Comparison of ENCODE assay signal across 8 cellular contexts in genomic region chr2:26846881-26847662, GRCh38. TPM values are rescaled to one million over a fixed set of nuclear protein-coding genes. Genes with fewer than 3 reads are reported as not detected.
DNase-seq lines count a peak whose midpoint lies in the region; ATAC-seq and TF ChIP-seq lines count a peak whose summit lies in the region.

No MANE protein-coding gene starts in this region.

- peak; percentile 61 for DNase-seq in BE2C
- DNase-seq in naive B cell: peak; percentile 1
- DNase-seq in GDM1 (lab: John Stamatoyannopoulos, UW): no peak
- DNase-seq in NCI-H187 treated with DMSO at 0.1 percent for 48 hours (lab: John Stamatoyannopoulos, UW): no peak
- no peak for DNase-seq in ACHN

- H3K27me3 ChIP-seq in BE2C (peaks cover 13% of the 10 kb centered on the region), HUES6 (ENCODE audit: control insufficient read depth, insufficient read depth, low read length) (peaks cover 76% of the 10 kb centered on the region)

- peak overlapping the region; percentile 57 to 88 (median 77) for H3K4me3 Mint-ChIP-seq in naive B cell

- no peak for TF ChIP-seq CTCF in BE2C (IDR thresholded peaks at IDR 0.05; ENCODE audit: low read depth, low read length)

- peaks cover 10% of the 10 kb centered on the region for H3K4me1 ChIP-seq in BE2C
- peaks cover 3% of the 10 kb centered on the region; the same call in 1 of the 2 replicates for H3K4me1 ChIP-seq in HUES6 (ENCODE audit: control insufficient read depth, insufficient read depth, low read length)

- H3K36me3 ChIP-seq in BE2C (no peaks in the 10 kb centered on the region), HUES6 (ENCODE audit: control insufficient read depth, insufficient read depth, low read length) (no peaks in the 10 kb centered on the region)

- in situ Hi-C loops in ACHN (cut with HindIII; ENCODE audit: low pct_ligation_motif_present, low pct_unique_long_range_greater_than_20kb, low sequenced_read_pairs): no loop called here

- H3K9me3 ChIP-seq in BE2C: no peaks in the 10 kb centered on the region
- H3K9me3 ChIP-seq in HUES6 (ENCODE audit: control insufficient read depth, insufficient read depth, low read depth, low read length): no peaks in the 10 kb centered on the region

- H3K27ac ChIP-seq in HUES6 (ENCODE audit: low read depth, low read length) (no peak overlapping the region), angular gyrus (ENCODE audit: low read depth, low read length) (peak overlapping the region; percentile 62)

- peak overlapping the region; percentile 67 for H3K4me3 ChIP-seq in BE2C (ENCODE audit: low read depth, low read length)
- peak overlapping the region; percentile 76 for H3K4me3 ChIP-seq in HUES6 (ENCODE audit: low read depth, low read length)

- no peaks in the 10 kb centered on the region for H3K9me3 Mint-ChIP-seq in naive B cell

- H3K27me3 Mint-ChIP-seq in naive B cell: peaks cover 53 to 67% (median 57%) of the 10 kb centered on the region in 3 donors

- no peaks in the 10 kb centered on the region for H3K36me3 Mint-ChIP-seq in naive B cell

- peaks cover 9 to 21% (median 16%) of the 10 kb centered on the region in 3 donors for H3K4me1 Mint-ChIP-seq in naive B cell

- peak overlapping the region in 1 of 6 donors; percentile 61 for H3K27ac Mint-ChIP-seq in naive B cell

- ATAC-seq in naive B cell (ENCODE audit: low read depth in 2 of 2) (no peak), GM19397 (IDR thresholded peaks at IDR 0.05; ENCODE audit: unreplicated experiment) (no peak)

- peak overlapping the region; percentile 44 for H3K9ac ChIP-seq in HUES6 (ENCODE audit: low read length)

RNA-seq across cellular contexts. Expression of gene DPYSL5, which starts 0.9 kb away (rescaled TPM):
- polyA plus RNA-seq in BE2C (2012; ENCODE audit: insufficient read depth, insufficient read length, low read depth): 38.5 TPM
- not detected for polyA plus RNA-seq in naive B cell (ENCODE audit: low read depth in 6 of 6)

Comparison
In these comparisons a context has a peak if more than half of its experiments do, and no peak if none do; other contexts are left out.
1. DNase-seq: peak in BE2C (single experiment) and naive B cell (single experiment); none in GDM1 (single experiment), NCI-H187 treated with DMSO at 0.1 percent for 48 hours (single experiment) and ACHN (single experiment).